15 cellular contexts compared by ENCODE assay signal in the genomic region with DNA sequence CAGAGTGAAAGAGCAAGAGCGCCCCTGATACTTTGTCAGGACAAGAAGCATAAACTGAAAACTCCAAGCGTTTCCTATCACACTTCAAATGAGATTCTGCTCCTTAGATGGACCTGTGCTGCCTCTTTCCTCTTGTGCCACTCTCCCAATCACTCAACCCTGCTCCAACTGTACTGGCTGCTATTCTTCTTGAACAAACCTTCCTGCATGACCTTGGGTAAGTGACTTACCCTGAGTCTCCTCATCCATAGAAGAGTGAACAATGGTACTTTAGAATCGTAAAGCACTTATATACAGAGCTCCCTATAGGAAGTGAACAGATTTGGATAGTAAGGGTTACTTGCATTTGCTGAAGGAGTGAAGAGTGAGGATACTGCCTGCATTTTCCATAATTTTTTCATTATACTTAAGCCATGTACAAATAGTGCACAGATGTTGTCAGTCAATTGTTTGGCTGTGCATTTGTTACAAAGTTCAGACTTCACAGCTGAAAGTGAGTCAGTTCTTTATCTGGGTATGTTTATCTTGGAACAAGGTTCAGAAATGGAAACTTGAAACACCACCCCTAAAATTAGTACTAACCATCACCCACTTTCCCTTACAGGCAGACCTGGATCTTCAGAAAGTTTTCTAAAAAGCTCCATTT. TPM values are rescaled to one million over a fixed set of nuclear protein-coding genes. Genes with fewer than 3 reads are reported as not detected.
DNase-seq lines count a peak whose midpoint lies in the region; ATAC-seq, FAIRE-seq and TF ChIP-seq lines count a peak whose summit lies in the region.
"Had no signal": no experiment of that assay in that cellular context is flagged by ENCODE, and none has a peak within 500 bp of the region (broad histone marks: within the 10 kb centered on the region; RNA-seq: fewer than 3 reads in every experiment).

No MANE protein-coding gene starts in this region.

- WGBS in heart right ventricle, 2 donors, result 63 to 77% methylated on average over 3 of the region's 3 CpGs

- intact Hi-C loops in heart right ventricle (cut with DNase I) (no loop called here), gastrocnemius medialis (cut with DNase I; ENCODE audit: low total_unique reads) (no loop called here)

- no peak overlapping the region for H3K4me3 Mint-ChIP-seq in astrocyte (ENCODE audit: unreplicated experiment)
- H3K4me3 Mint-ChIP-seq: stimulated activated naive CD8-positive, alpha-beta T cell treated with anti-CD3 and anti-CD28 coated beads, Interleukin-15, Interleukin-2, amounts not matched to agents 100 ng/mL and 50 ng/mL, for 24 hours had no signal

- H3K4me3 ChIP-seq in astrocyte (ENCODE audit: insufficient read depth, low read depth, low read length) (no peak overlapping the region), heart right ventricle (no peak overlapping the region), gastrocnemius medialis (no peak overlapping the region)

- peak; percentile 14 for FAIRE-seq in GM12892 (lab: Jason Lieb, UNC)
- FAIRE-seq in astrocyte (lab: Jason Lieb, UNC), result no peak

- H3K79me2 ChIP-seq in astrocyte (ENCODE audit: insufficient read depth, low read length), result peaks cover 33% of the 10 kb centered on the region

- peaks cover 20% of the 10 kb centered on the region for H3K36me3 ChIP-seq in astrocyte (ENCODE audit: insufficient read depth, low read length)
- H3K36me3 ChIP-seq in heart right ventricle, result peaks cover 0 to 34% (median 6%) of the 10 kb centered on the region in 9 donors
- peaks cover 0 to 4% of the 10 kb centered on the region in 2 donors for H3K36me3 ChIP-seq in gastrocnemius medialis

- no peak for DNase-seq in GM12892 (ENCODE audit: insufficient read length)
- peak; percentile 75 for DNase-seq in astrocyte (ENCODE audit: low read depth)
- no peak for DNase-seq in heart right ventricle
- DNase-seq in gastrocnemius medialis, result no peak
- DNase-seq in NCI-H82 (lab: John Stamatoyannopoulos, UW), result no peak
- DNase-seq in KBM-7, result no peak
- DNase-seq in nucleus accumbens (lab: John Stamatoyannopoulos, UW), result no peak
- DNase-seq in NCI-H2107 (lab: John Stamatoyannopoulos, UW), result no peak
- DNase-seq: activated naive CD4-positive, alpha-beta T cell treated with anti-CD3 and anti-CD28 coated beads, Interleukin-2, amount 50 U/mL, for 16 hours; DMS79 treated with DMSO at 0.1 percent for 48 hours; mesendoderm; NCI-H1436 had no signal

- no peaks in the 10 kb centered on the region for H3K9me3 ChIP-seq in astrocyte (ENCODE audit: insufficient read depth, low read depth, low read length)
- H3K9me3 ChIP-seq in heart right ventricle, result no peaks in the 10 kb centered on the region
- no peaks in the 10 kb centered on the region for H3K9me3 ChIP-seq in gastrocnemius medialis

- no peak overlapping the region for H2AFZ ChIP-seq in astrocyte (ENCODE audit: low read depth, low read length)

- peaks cover 41% of the 10 kb centered on the region for H3K4me1 ChIP-seq in astrocyte (ENCODE audit: insufficient read depth, low read length)
- H3K4me1 ChIP-seq in heart right ventricle, result peaks cover 19 to 79% (median 53%) of the 10 kb centered on the region in 9 donors
- peaks cover 40 to 47% of the 10 kb centered on the region in 2 donors for H3K4me1 ChIP-seq in gastrocnemius medialis

- no peak overlapping the region for H3K9ac ChIP-seq in astrocyte (ENCODE audit: low read length)

- in situ Hi-C loops in gastrocnemius medialis (cut with MboI; ENCODE audit: low sequenced_read_pairs in 4 of 4), result loop anchor here in 1 of 4 donors (25.0 kb wide), 1 partner anchor 111 kb away; the partner anchor contains the start of gene CRY1
- in situ Hi-C loops in KBM-7 (cut with MboI; ENCODE audit: low pct_unique_long_range_greater_than_20kb, low sequenced_read_pairs), result no loop called here

- peak overlapping the region; percentile 40 for H3K4me2 ChIP-seq in astrocyte (ENCODE audit: low read length)

- H3K36me3 Mint-ChIP-seq in astrocyte (ENCODE audit: low read depth, unreplicated experiment), result peaks cover 15% of the 10 kb centered on the region

- no peak overlapping the region for H3K27ac ChIP-seq in astrocyte (ENCODE audit: low read depth, low read length)
- peak overlapping the region; percentile 45 to 80 (median 71) for H3K27ac ChIP-seq in heart right ventricle
- peak overlapping the region; percentile 60 to 78 (median 69) for H3K27ac ChIP-seq in gastrocnemius medialis
- H3K27ac ChIP-seq: RWPE1 had no signal

- no peaks in the 10 kb centered on the region for H3K27me3 Mint-ChIP-seq in astrocyte (ENCODE audit: low read depth, unreplicated experiment)
- H3K27me3 Mint-ChIP-seq: stimulated activated naive CD8-positive, alpha-beta T cell treated with anti-CD3 and anti-CD28 coated beads, Interleukin-15, Interleukin-2, amounts not matched to agents 100 ng/mL and 50 ng/mL, for 24 hours had no signal

- ATAC-seq in heart right ventricle (peak; percentile 57 to 85 (median 76)), gastrocnemius medialis (peak; percentile 84 to 88)
- ATAC-seq: activated CD4-positive, CD25-positive, alpha-beta regulatory T cell treated with anti-CD3 and anti-CD28 coated beads, Interleukin-2, amount 50 U/mL, for 24 hours had no signal

- TF ChIP-seq POLR2A in GM12892 (IDR thresholded peaks at IDR 0.05; ENCODE audit: low read depth, low read length) (no peak), gastrocnemius medialis (IDR thresholded peaks at IDR 0.05) (no peak)

- peaks cover 32% of the 10 kb centered on the region for H3K4me1 Mint-ChIP-seq in astrocyte (ENCODE audit: low read depth, unreplicated experiment)

- no peaks in the 10 kb centered on the region for H3K9me3 Mint-ChIP-seq in astrocyte (ENCODE audit: unreplicated experiment)
- H3K9me3 Mint-ChIP-seq: stimulated activated naive CD8-positive, alpha-beta T cell treated with anti-CD3 and anti-CD28 coated beads, Interleukin-15, Interleukin-2, amounts not matched to agents 100 ng/mL and 50 ng/mL, for 24 hours had no signal

- TF ChIP-seq CTCF in astrocyte (IDR thresholded peaks at IDR 0.05; ENCODE audit: insufficient read depth, low read depth, low read length) (no peak), heart right ventricle (IDR thresholded peaks at IDR 0.05) (no peak), gastrocnemius medialis (IDR thresholded peaks at IDR 0.05 in 4 of 5, conservative IDR thresholded peaks at IDR 0.05 in 1 of 5) (no peak)

- peaks cover 72% of the 10 kb centered on the region for H4K20me1 ChIP-seq in astrocyte (ENCODE audit: insufficient read depth, low read length)

- H3K27me3 ChIP-seq in astrocyte (ENCODE audit: insufficient read depth, low read length) (no peaks in the 10 kb centered on the region), heart right ventricle (no peaks in the 10 kb centered on the region), gastrocnemius medialis (no peaks in the 10 kb centered on the region)

- peak overlapping the region; percentile 17 for H3K27ac Mint-ChIP-seq in astrocyte (ENCODE audit: unreplicated experiment)
- H3K27ac Mint-ChIP-seq: stimulated activated naive CD8-positive, alpha-beta T cell treated with anti-CD3 and anti-CD28 coated beads, Interleukin-15, Interleukin-2, amounts not matched to agents 100 ng/mL and 50 ng/mL, for 24 hours had no signal

RNA-seq across cellular contexts. Expression of gene MTERF2, which starts 10.8 kb away (rescaled TPM):
- polyA plus RNA-seq in GM12892 (2012; ENCODE audit: missing spikeins), result 10.0 TPM
- 4.5 and 5.1 TPM in 2 replicates for total RNA-seq in astrocyte
- total RNA-seq in heart right ventricle, result 10 to 100 TPM; 18.1 to 42.4 (median 28.0) TPM
- polyA plus RNA-seq in heart right ventricle, result 10 to 100 TPM; 13.2 to 70.0 TPM
- total RNA-seq in gastrocnemius medialis, result 10 to 100 TPM in 3 of 4 donors, 1 to 10 TPM in 1; 5.0 to 24.6 (median 13.7) TPM

RNA-seq across cellular contexts. Expression of gene TMEM263, which starts 20.4 kb away (rescaled TPM):
- polyA plus RNA-seq in GM12892 (2012; ENCODE audit: missing spikeins), result 44.7 TPM
- total RNA-seq in astrocyte, result 160 and 174 TPM in 2 replicates
- 10 to 100 TPM; 31.1 to 47.5 (median 37.0) TPM for total RNA-seq in heart right ventricle
- polyA plus RNA-seq in heart right ventricle, result 10 to 100 TPM; 15.1 to 22.7 TPM
- 10 to 100 TPM in 3 of 4 donors, 1 to 10 TPM in 1; 8.9 to 26.7 (median 15.9) TPM for total RNA-seq in gastrocnemius medialis
